Comparison of ENCODE assay signal across 15 cellular contexts in the genomic region with DNA sequence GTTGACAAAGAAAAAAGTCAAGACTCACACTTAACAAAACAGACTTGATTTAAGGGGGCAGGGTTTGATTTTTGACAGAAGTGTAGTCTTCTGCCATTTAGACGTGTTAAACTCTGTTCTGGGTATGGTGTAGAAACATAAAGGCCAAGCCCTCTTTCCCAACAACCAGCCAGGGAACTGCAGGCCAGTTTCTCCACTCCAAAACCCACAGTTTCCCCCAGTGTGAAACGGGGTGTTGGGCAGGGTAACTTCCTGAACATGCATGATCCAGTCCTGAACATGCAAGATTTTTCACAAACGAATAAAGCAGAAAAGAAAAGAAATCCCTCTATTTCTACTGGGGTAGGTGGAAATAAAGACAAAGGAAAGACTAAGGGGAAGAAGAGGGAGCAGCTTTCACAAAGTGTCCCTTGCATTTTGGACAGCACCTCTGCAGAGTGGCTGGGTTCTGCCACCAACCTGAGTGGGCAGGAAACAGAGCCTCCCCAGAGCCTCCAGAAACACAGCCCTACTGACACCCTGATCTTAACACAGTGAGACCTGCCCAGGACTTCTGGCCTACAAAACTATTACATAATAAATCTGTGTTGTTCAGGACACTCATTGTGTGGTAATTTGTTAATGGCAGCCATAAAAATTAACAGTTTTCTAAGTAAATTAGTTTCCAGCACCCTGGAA. TPM values are rescaled to one million over a fixed set of nuclear protein-coding genes. Genes with fewer than 3 reads are reported as not detected.
DNase-seq lines count a peak whose midpoint lies in the region; ATAC-seq and TF ChIP-seq lines count a peak whose summit lies in the region.
"Had no signal": no experiment of that assay in that cellular context is flagged by ENCODE, and none has a peak within 500 bp of the region (broad histone marks: within the 10 kb centered on the region; RNA-seq: fewer than 3 reads in every experiment).

No MANE protein-coding gene starts in this region.

- TF ChIP-seq CTCF in upper lobe of left lung (IDR thresholded peaks at IDR 0.05), result no peak

- H3K27me3 ChIP-seq in right cardiac atrium (ENCODE audit: control insufficient read depth, insufficient read depth) (no peaks in the 10 kb centered on the region), mucosa of rectum (ENCODE audit: control insufficient read depth in 2 of 2, insufficient read depth in 2 of 2, low read length in 2 of 2) (no peaks in the 10 kb centered on the region), upper lobe of left lung (no peaks in the 10 kb centered on the region)
- H3K27me3 ChIP-seq: heart left ventricle, ovary had no signal

- H3K9me3 ChIP-seq in right cardiac atrium (ENCODE audit: control insufficient read depth, low read length) (no peaks in the 10 kb centered on the region), mucosa of rectum (ENCODE audit: control insufficient read depth in 2 of 2, low read length in 2 of 2) (peaks cover 0 to 3% of the 10 kb centered on the region in 2 donors), upper lobe of left lung (no peaks in the 10 kb centered on the region)
- H3K9me3 ChIP-seq: heart left ventricle, ovary had no signal

- no peak overlapping the region for H3K4me3 Mint-ChIP-seq in activated naive CD8-positive, alpha-beta T cell treated with anti-CD3 and anti-CD28 coated beads, Interleukin-2, amount 50 U/mL, for 24 hours
- H3K4me3 Mint-ChIP-seq: activated T-cell treated with anti-CD3 and anti-CD28 coated beads, Interleukin-2, amount 50 U/mL, for 4 hours had no signal

- 66% methylated on average over 3 of the region's 3 CpGs for WGBS in right cardiac atrium
- 39 to 48% methylated on average over 3 of the region's 3 CpGs for WGBS in upper lobe of left lung, 2 donors

- no peaks in the 10 kb centered on the region for H3K27me3 Mint-ChIP-seq in activated naive CD8-positive, alpha-beta T cell treated with anti-CD3 and anti-CD28 coated beads, Interleukin-2, amount 50 U/mL, for 24 hours

- peaks cover 53% of the 10 kb centered on the region for H3K36me3 Mint-ChIP-seq in activated naive CD8-positive, alpha-beta T cell treated with anti-CD3 and anti-CD28 coated beads, Interleukin-2, amount 50 U/mL, for 24 hours (ENCODE audit: low read depth)

- no peak for DNase-seq in Right ventricle myocardium superior
- DNase-seq in right cardiac atrium, result no peak
- no peak for DNase-seq in activated naive CD8-positive, alpha-beta T cell treated with anti-CD3 and anti-CD28 coated beads, Interleukin-2, amount 50 U/mL, for 24 hours
- DNase-seq in upper lobe of left lung, result peak in 1 of 2 donors; percentile 48
- no peak for DNase-seq in T-helper 1 cell
- DNase-seq: activated T-cell treated with anti-CD3 and anti-CD28 coated beads, Interleukin-2, amount 50 U/mL, for 4 hours; NCI-H2081 treated with DMSO at 0.1 percent for 48 hours; NK-92 treated with Interleukin-12 subunit alpha and Interleukin-12 subunit beta, amount 100 ng/mL, for 24 hours; ovary; WERI-Rb-1 had no signal

- H3K4me1 Mint-ChIP-seq in activated naive CD8-positive, alpha-beta T cell treated with anti-CD3 and anti-CD28 coated beads, Interleukin-2, amount 50 U/mL, for 24 hours, result peaks cover 70% of the 10 kb centered on the region

- H3K27ac ChIP-seq in right cardiac atrium (ENCODE audit: low read length) (no peak overlapping the region), mucosa of rectum (ENCODE audit: low read depth in 2 of 2, low read length in 2 of 2) (peak overlapping the region; percentile 19 to 62), upper lobe of left lung (peak overlapping the region; percentile 5 to 67 (median 28))
- H3K27ac ChIP-seq: ovary, WERI-Rb-1 had no signal

- H3K4me3 ChIP-seq in right cardiac atrium (ENCODE audit: low read length) (no peak overlapping the region), mucosa of rectum (ENCODE audit: low read length in 2 of 2) (no peak overlapping the region), upper lobe of left lung (no peak overlapping the region)
- H3K4me3 ChIP-seq: heart left ventricle, lung, ovary had no signal

- H3K27ac Mint-ChIP-seq in activated naive CD8-positive, alpha-beta T cell treated with anti-CD3 and anti-CD28 coated beads, Interleukin-2, amount 50 U/mL, for 24 hours, result peak overlapping the region; percentile 39

- no peak for TF ChIP-seq POLR2A in upper lobe of left lung (IDR thresholded peaks at IDR 0.05)

- peaks cover 11 to 13% of the 10 kb centered on the region in 2 donors for H3K36me3 ChIP-seq in mucosa of rectum (ENCODE audit: control insufficient read depth in 2 of 2, insufficient read depth in 2 of 2, low read length in 2 of 2)
- peaks cover 0 to 33% (median 9%) of the 10 kb centered on the region in 4 donors for H3K36me3 ChIP-seq in upper lobe of left lung
- H3K36me3 ChIP-seq: ovary had no signal

- ATAC-seq in Right ventricle myocardium superior (ENCODE audit: poor library complexity) (peak; percentile 24), right cardiac atrium (no peak), upper lobe of left lung (ENCODE audit: low FRiP score in 2 of 2) (peak in 1 of 2 donors; percentile 40), GM21390 (IDR thresholded peaks at IDR 0.05; ENCODE audit: unreplicated experiment) (no peak), GM18868 (IDR thresholded peaks at IDR 0.05; ENCODE audit: unreplicated experiment) (no peak)
- no peak for ATAC-seq in activated naive CD8-positive, alpha-beta T cell treated with anti-CD3 and anti-CD28 coated beads, Interleukin-2, amount 50 U/mL, for 24 hours
- ATAC-seq: activated T-cell treated with anti-CD3 and anti-CD28 coated beads, Interleukin-2, amount 50 U/mL, for 4 hours had no signal

- intact Hi-C loops in Right ventricle myocardium superior (cut with DNase I), result no loop called here
- intact Hi-C loops in right cardiac atrium (cut with DNase I), result no loop called here

- no peak overlapping the region for H3K9ac ChIP-seq in mucosa of rectum (ENCODE audit: low read depth in 1 of 2, low read length in 2 of 2)

- TF ChIP-seq EP300 in upper lobe of left lung (IDR thresholded peaks at IDR 0.05), result no peak

- no peaks in the 10 kb centered on the region for H3K9me3 Mint-ChIP-seq in activated naive CD8-positive, alpha-beta T cell treated with anti-CD3 and anti-CD28 coated beads, Interleukin-2, amount 50 U/mL, for 24 hours
- H3K9me3 Mint-ChIP-seq: activated T-cell treated with anti-CD3 and anti-CD28 coated beads, Interleukin-2, amount 50 U/mL, for 4 hours had no signal

- H3K4me1 ChIP-seq in right cardiac atrium (ENCODE audit: control insufficient read depth, insufficient read depth, low read length) (peaks cover 2% of the 10 kb centered on the region), mucosa of rectum (ENCODE audit: control insufficient read depth in 2 of 2, insufficient read depth in 2 of 2, low read length in 2 of 2) (peaks cover 12 to 14% of the 10 kb centered on the region in 2 donors), upper lobe of left lung (peaks cover 9 to 46% (median 15%) of the 10 kb centered on the region in 4 donors)

RNA-seq across cellular contexts. Expression of a gene that starts 7.4 kb away (rescaled TPM):
- total RNA-seq in Right ventricle myocardium superior (23.2 TPM), right cardiac atrium (10 to 100 TPM; 32.8 to 35.1 (median 34.8) TPM), upper lobe of left lung (10 to 100 TPM; 31.4 to 80.1 (median 55.5) TPM)
- 28.0 TPM for polyA plus RNA-seq in right cardiac atrium

RNA-seq across cellular contexts. Expression of a gene that starts 36.0 kb away (rescaled TPM):
- total RNA-seq in Right ventricle myocardium superior (0.48 TPM), right cardiac atrium (1 to 10 TPM in 2 of 4 donors, under 1 TPM in 2; 0.45 to 1.5 (median 0.90) TPM), upper lobe of left lung (10 to 100 TPM in 5 of 6 donors, not detected in 1; 13.7 to 28.3 (median 15.4) TPM)
- 1.1 TPM for polyA plus RNA-seq in right cardiac atrium
